14 cellular contexts compared by ENCODE assay signal in the genomic region with DNA sequence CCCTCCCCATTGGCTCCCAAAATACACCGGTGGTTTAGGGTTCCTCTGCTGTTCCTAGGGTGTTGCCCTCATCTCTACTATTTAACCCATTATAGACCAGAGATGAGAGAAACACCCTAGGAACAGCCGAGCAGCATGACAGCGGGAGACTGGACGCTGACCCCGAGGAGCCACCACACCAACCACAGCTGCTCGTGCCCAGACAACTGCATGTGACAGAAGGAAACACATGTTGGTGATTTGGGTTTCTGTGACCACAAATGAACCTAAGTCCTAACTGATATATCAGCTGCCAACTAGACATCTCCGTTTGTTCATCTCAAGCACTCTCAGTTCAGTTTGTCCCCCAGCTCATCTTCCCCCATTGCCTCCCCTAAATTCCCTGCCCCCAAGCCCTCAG.
"Had no signal": no experiment of that assay in that cellular context is flagged by ENCODE, and none has a peak within 500 bp of the region (broad histone marks: within the 10 kb centered on the region; RNA-seq: fewer than 3 reads in every experiment).

No MANE protein-coding gene starts in this region.

- ATAC-seq: activated T-cell treated with anti-CD3 and anti-CD28 coated beads, Interleukin-2, amount 50 U/mL, for 72 hours; stimulated activated memory B cell treated with anti-CD40 and anti-IgM and Interleukin-4, amounts not matched to agents 10 μg/mL and 1 μg/mL and 100 μg/mL, for 72 hours; WTC11 had no signal

- DNase-seq: activated CD4-positive, alpha-beta T cell treated with anti-CD3 and anti-CD28 coated beads for 4 hours; activated CD8-positive, alpha-beta memory T cell treated with anti-CD3 and anti-CD28 coated beads, Interleukin-2, amount 50 U/mL, for 48 hours; activated naive CD8-positive, alpha-beta T cell treated with anti-CD3 and anti-CD28 coated beads, Interleukin-2, amount 10 ng/mL, durations not matched to agents 7 days and 5 days; activated T-cell treated with anti-CD3 and anti-CD28 coated beads, Interleukin-2, amount 50 U/mL, for 72 hours; central memory CD4-positive, alpha-beta T cell; hypothalamus; mesenchymal stem cell; nucleus accumbens; posterior cingulate gyrus; stimulated activated CD4-positive, alpha-beta T cell treated with anti-CD3 and anti-CD28 coated beads, Interleukin-2, amount 100 ng/mL, for 48 hours; tibial artery; uterus had no signal
